Comparison of ENCODE assay signal across 8 cellular contexts in the genomic region with DNA sequence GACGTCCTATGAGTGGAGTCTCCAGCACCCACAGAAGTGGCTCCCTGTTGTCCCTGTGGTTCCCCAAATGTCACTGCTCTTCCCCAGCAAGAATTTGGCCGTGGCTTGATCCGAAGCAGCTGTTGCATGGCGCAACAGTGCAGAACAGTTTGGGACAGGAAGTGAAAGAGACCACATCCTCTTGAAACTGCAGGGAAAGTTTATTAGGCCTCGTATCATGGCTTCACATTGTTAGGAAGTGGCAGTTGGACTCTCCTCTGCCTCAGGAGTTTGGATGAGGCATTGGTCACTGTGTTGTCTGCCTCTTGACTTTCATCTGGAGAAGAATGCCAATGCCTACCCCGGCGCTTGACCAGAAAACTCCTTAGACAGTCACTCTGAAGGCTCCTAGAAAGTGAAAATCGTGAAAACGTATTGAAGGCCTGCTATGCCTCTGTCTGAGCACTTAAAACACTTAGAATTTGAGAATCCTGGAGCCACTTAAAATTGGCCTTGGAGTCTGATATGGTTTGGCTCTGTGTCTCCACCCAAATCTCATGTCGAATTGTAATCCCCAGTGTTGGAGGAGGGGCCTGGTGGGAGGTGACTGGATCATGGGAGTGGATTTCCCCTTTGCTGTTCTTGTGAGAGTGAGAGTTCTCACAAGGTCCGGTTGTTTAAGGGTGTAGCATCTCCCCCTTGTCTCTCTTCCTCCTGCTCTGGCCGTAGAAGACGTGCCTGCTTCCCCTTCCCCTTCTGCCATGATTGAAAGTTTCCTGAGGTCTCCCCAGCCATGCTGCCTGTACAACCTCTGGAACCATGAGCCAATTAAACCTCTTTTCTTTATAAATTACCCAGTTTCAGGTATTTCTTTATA.
DNase-seq lines count a peak whose midpoint lies in the region; ATAC-seq, FAIRE-seq and TF ChIP-seq lines count a peak whose summit lies in the region.
"Had no signal": no experiment of that assay in that cellular context is flagged by ENCODE, and none has a peak within 500 bp of the region (broad histone marks: within the 10 kb centered on the region; RNA-seq: fewer than 3 reads in every experiment).

No MANE protein-coding gene starts in this region.

- H3K27ac ChIP-seq in SJCRH30, result peak overlapping the region; percentile 76
- no peak overlapping the region for H3K27ac ChIP-seq in kidney (ENCODE audit: low read depth in 2 of 2, low read length in 2 of 2)
- H3K27ac ChIP-seq: SK-N-MC had no signal

- H3K36me3 ChIP-seq in SJCRH30, result no peaks in the 10 kb centered on the region
- H3K36me3 ChIP-seq in kidney (ENCODE audit: control insufficient read depth in 1 of 2, insufficient read depth in 2 of 2, low read length in 2 of 2), result no peaks in the 10 kb centered on the region

- intact Hi-C loops in kidney (cut with DNase I), result no loop called here

- ATAC-seq in GM18870 (IDR thresholded peaks at IDR 0.05; ENCODE audit: unreplicated experiment) (peak; percentile 64), HG02885 (IDR thresholded peaks at IDR 0.05; ENCODE audit: poor library complexity, unreplicated experiment) (peak; percentile 85)

- DNase-seq in SJCRH30, result peak; percentile 43 to 69
- DNase-seq in kidney, result peak; percentile 86
- DNase-seq in NCI-H2227 treated with DMSO at 0.1 percent for 48 hours (lab: John Stamatoyannopoulos, UW), result no peak
- DNase-seq in RCC 7860 (ENCODE audit: low spot score), result no peak
- no peak for DNase-seq in NCI-H69 (lab: John Stamatoyannopoulos, UW)

- TF ChIP-seq CTCF in kidney (IDR thresholded peaks at IDR 0.05; ENCODE audit: borderline replicate concordance, extremely low read depth, insufficient read depth), result no peak

- no peak overlapping the region for H3K9ac ChIP-seq in kidney (ENCODE audit: low read length in 2 of 2)

- no peak for FAIRE-seq in kidney (lab: Jason Lieb, UNC)
- FAIRE-seq in RCC 7860 (lab: Jason Lieb, UNC), result no peak

- H3K4me3 ChIP-seq in SJCRH30, result no peak overlapping the region
- H3K4me3 ChIP-seq in kidney (ENCODE audit: low read length in 2 of 2), result no peak overlapping the region
- H3K4me3 ChIP-seq: SK-N-MC had no signal

- H3K27me3 ChIP-seq in SJCRH30, result no peaks in the 10 kb centered on the region

- H3K9me3 ChIP-seq in SJCRH30 (replicated peaks) (no peaks in the 10 kb centered on the region), kidney (ENCODE audit: control insufficient read depth in 1 of 2, low read length in 2 of 2) (no peaks in the 10 kb centered on the region)

- H3K4me1 ChIP-seq in SJCRH30 (peaks cover 10% of the 10 kb centered on the region), kidney (ENCODE audit: control insufficient read depth in 1 of 2, insufficient read depth in 1 of 2, low read depth in 1 of 2, low read length in 2 of 2) (peaks cover 3 to 13% of the 10 kb centered on the region in 2 donors)

Comparison
In these comparisons a context has a peak if more than half of its experiments do, and no peak if none do; other contexts are left out.
1. DNase-seq: peak in SJCRH30 (2 of 2) and kidney (single experiment); none in NCI-H2227 treated with DMSO at 0.1 percent for 48 hours (single experiment), RCC 7860 (single experiment) and NCI-H69 (single experiment).